Comparison of ENCODE assay signal across 23 cellular contexts in the genomic region with DNA sequence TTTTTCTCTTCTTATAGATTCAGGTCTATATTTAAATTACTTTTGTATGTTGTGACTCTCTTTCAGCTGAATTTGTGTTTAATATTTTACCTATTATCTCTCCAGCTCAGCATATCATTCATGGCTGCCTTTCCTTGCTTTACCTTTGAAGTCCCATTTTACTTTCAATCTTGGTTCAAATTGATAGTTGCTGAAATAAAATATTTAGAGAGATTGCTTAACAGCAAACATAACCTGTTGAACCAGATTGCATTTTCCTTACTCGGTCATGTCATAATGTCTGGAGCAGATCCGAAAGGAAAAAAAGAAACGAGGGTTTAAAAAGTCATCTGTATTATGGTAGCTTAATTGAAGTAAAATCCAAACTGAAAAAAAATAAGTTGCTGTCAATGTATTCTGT.
"Had no signal": no experiment of that assay in that cellular context is flagged by ENCODE, and none has a peak within 500 bp of the region (broad histone marks: within the 10 kb centered on the region; RNA-seq: fewer than 3 reads in every experiment).

No MANE protein-coding gene starts in this region.

- H3K9me3 Mint-ChIP-seq: activated CD4-positive, alpha-beta memory T cell treated with anti-CD3 and anti-CD28 coated beads, Interleukin-2, amount 10 ng/mL, durations not matched to agents 7 days and 5 days; activated CD4-positive, alpha-beta T cell treated with anti-CD3 and anti-CD28 coated beads, Interleukin-2, amount 10 ng/mL, durations not matched to agents 24 days and 14 days; activated naive CD4-positive, alpha-beta T cell treated with anti-CD3 and anti-CD28 coated beads, Interleukin-2, amount 10 ng/mL, durations not matched to agents 7 days and 5 days; activated T-cell treated with anti-CD3 and anti-CD28 coated beads, Interleukin-2, amount 50 U/mL, for 72 hours; stimulated activated naive CD8-positive, alpha-beta T cell treated with anti-CD3 and anti-CD28 coated beads, Interleukin-15, Interleukin-2, amounts not matched to agents 100 ng/mL and 50 ng/mL, for 24 hours had no signal

- H3K4me3 Mint-ChIP-seq: activated CD4-positive, alpha-beta memory T cell treated with anti-CD3 and anti-CD28 coated beads, Interleukin-2, amount 10 ng/mL, durations not matched to agents 7 days and 5 days; activated CD4-positive, alpha-beta T cell treated with anti-CD3 and anti-CD28 coated beads, Interleukin-2, amount 10 ng/mL, durations not matched to agents 24 days and 14 days; activated naive CD4-positive, alpha-beta T cell treated with anti-CD3 and anti-CD28 coated beads, Interleukin-2, amount 10 ng/mL, durations not matched to agents 7 days and 5 days; activated T-cell treated with anti-CD3 and anti-CD28 coated beads, Interleukin-2, amount 50 U/mL, for 72 hours; natural killer cell; stimulated activated naive CD8-positive, alpha-beta T cell treated with anti-CD3 and anti-CD28 coated beads, Interleukin-15, Interleukin-2, amounts not matched to agents 100 ng/mL and 50 ng/mL, for 24 hours had no signal

- H3K27me3 Mint-ChIP-seq: activated CD4-positive, alpha-beta memory T cell treated with anti-CD3 and anti-CD28 coated beads, Interleukin-2, amount 10 ng/mL, durations not matched to agents 7 days and 5 days; activated CD4-positive, alpha-beta T cell treated with anti-CD3 and anti-CD28 coated beads, Interleukin-2, amount 10 ng/mL, durations not matched to agents 24 days and 14 days; activated naive CD4-positive, alpha-beta T cell treated with anti-CD3 and anti-CD28 coated beads, Interleukin-2, amount 10 ng/mL, durations not matched to agents 7 days and 5 days; stimulated activated naive CD8-positive, alpha-beta T cell treated with anti-CD3 and anti-CD28 coated beads, Interleukin-15, Interleukin-2, amounts not matched to agents 100 ng/mL and 50 ng/mL, for 24 hours had no signal

- H3K4me1 ChIP-seq: gastroesophageal sphincter, lower lobe of right lung, prostate gland, right atrium auricular region, thyroid gland had no signal

- H3K36me3 Mint-ChIP-seq: activated naive CD4-positive, alpha-beta T cell treated with anti-CD3 and anti-CD28 coated beads, Interleukin-2, amount 10 ng/mL, durations not matched to agents 7 days and 5 days; natural killer cell had no signal

- H3K36me3 ChIP-seq: esophagus squamous epithelium, gastroesophageal sphincter, lower lobe of right lung, prostate gland, right atrium auricular region, thyroid gland had no signal

- H3K27ac Mint-ChIP-seq: activated CD4-positive, alpha-beta memory T cell treated with anti-CD3 and anti-CD28 coated beads, Interleukin-2, amount 10 ng/mL, durations not matched to agents 7 days and 5 days; activated CD4-positive, alpha-beta T cell treated with anti-CD3 and anti-CD28 coated beads, Interleukin-2, amount 10 ng/mL, durations not matched to agents 24 days and 14 days; activated naive CD4-positive, alpha-beta T cell treated with anti-CD3 and anti-CD28 coated beads, Interleukin-2, amount 10 ng/mL, durations not matched to agents 7 days and 5 days; activated T-cell treated with anti-CD3 and anti-CD28 coated beads, Interleukin-2, amount 50 U/mL, for 72 hours; natural killer cell; stimulated activated naive CD8-positive, alpha-beta T cell treated with anti-CD3 and anti-CD28 coated beads, Interleukin-15, Interleukin-2, amounts not matched to agents 100 ng/mL and 50 ng/mL, for 24 hours had no signal

- H3K4me1 Mint-ChIP-seq: activated CD4-positive, alpha-beta memory T cell treated with anti-CD3 and anti-CD28 coated beads, Interleukin-2, amount 10 ng/mL, durations not matched to agents 7 days and 5 days; activated CD4-positive, alpha-beta T cell treated with anti-CD3 and anti-CD28 coated beads, Interleukin-2, amount 10 ng/mL, durations not matched to agents 24 days and 14 days; activated naive CD4-positive, alpha-beta T cell treated with anti-CD3 and anti-CD28 coated beads, Interleukin-2, amount 10 ng/mL, durations not matched to agents 7 days and 5 days; natural killer cell had no signal

- H3K4me3 ChIP-seq: esophagus squamous epithelium, gastroesophageal sphincter, lower lobe of right lung, prostate gland, right atrium auricular region, thyroid gland had no signal

- DNase-seq: activated CD4-positive, alpha-beta memory T cell treated with anti-CD3 and anti-CD28 coated beads, Interleukin-2, amount 10 ng/mL, durations not matched to agents 7 days and 5 days; activated CD4-positive, alpha-beta T cell treated with anti-CD3 and anti-CD28 coated beads, Interleukin-2, amount 10 ng/mL, durations not matched to agents 24 days and 14 days; activated effector memory CD4-positive, alpha-beta T cell treated with anti-CD3 and anti-CD28 coated beads, Interleukin-2, amount 50 U/mL, for 16 hours; activated naive CD4-positive, alpha-beta T cell treated with anti-CD3 and anti-CD28 coated beads, Interleukin-2, amount 10 ng/mL, durations not matched to agents 7 days and 5 days; activated T-cell treated with anti-CD3 and anti-CD28 coated beads, Interleukin-2, amount 50 U/mL, for 72 hours; amygdala; central memory CD4-positive, alpha-beta T cell; dermis blood vessel endothelial cell; effector CD8-positive, alpha-beta T cell; esophagus squamous epithelium; head of caudate nucleus; hypothalamus; lower lobe of right lung; natural killer cell; stimulated activated CD4-positive, alpha-beta T cell treated with anti-CD3 and anti-CD28 coated beads, Interleukin-1b, Interleukin-23, amount 100 ng/mL, for 48 hours; substantia nigra had no signal

- H3K27ac ChIP-seq: esophagus squamous epithelium, gastroesophageal sphincter, lower lobe of right lung, prostate gland, right atrium auricular region, thyroid gland, VCaP had no signal

- ATAC-seq: activated CD4-positive, CD25-positive, alpha-beta regulatory T cell treated with anti-CD3 and anti-CD28 coated beads, Interleukin-2, amount 50 U/mL, for 24 hours; activated T-cell treated with anti-CD3 and anti-CD28 coated beads, Interleukin-2, amount 50 U/mL, for 72 hours; gastroesophageal sphincter; natural killer cell had no signal

- H3K9me3 ChIP-seq: esophagus squamous epithelium, gastroesophageal sphincter, lower lobe of right lung, prostate gland, right atrium auricular region, thyroid gland had no signal

- H3K27me3 ChIP-seq: esophagus squamous epithelium, gastroesophageal sphincter, right atrium auricular region, thyroid gland had no signal
